ENCODE assay signal across 27 cellular contexts in the genomic region with DNA sequence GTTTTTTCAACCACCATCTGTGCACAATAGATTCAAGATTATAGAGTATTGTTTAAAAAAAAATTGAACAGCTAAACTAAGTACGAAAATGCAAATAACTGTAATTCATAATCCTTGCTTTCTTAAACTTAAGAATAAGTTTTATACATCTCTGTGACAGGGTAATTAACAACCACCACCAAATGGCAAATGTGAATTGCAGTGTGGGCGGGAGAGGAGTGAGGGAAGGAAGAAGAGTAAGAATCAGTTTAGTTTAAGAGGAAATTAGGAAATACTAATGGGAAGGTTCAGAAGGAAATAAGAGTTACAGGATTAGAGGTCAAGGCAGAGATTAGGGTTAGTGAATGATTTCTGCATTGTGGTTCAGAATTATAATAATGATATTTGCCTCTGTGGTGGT.
"Had no signal": no experiment of that assay in that cellular context is flagged by ENCODE, and none has a peak within 500 bp of the region (broad histone marks: within the 10 kb centered on the region; RNA-seq: fewer than 3 reads in every experiment).

No MANE protein-coding gene starts in this region.

- H3K27ac ChIP-seq: ascending aorta, body of pancreas, SJSA1 had no signal

- H3K9me3 ChIP-seq: ascending aorta, body of pancreas, SJSA1, SK-N-SH had no signal

- H3K4me3 Mint-ChIP-seq: activated CD4-positive, alpha-beta T cell treated with anti-CD3 and anti-CD28 coated beads, Interleukin-2, amount 10 ng/mL, durations not matched to agents 24 days and 14 days; activated CD8-positive, alpha-beta T cell treated with anti-CD3 and anti-CD28 coated beads for 36 hours; activated naive CD4-positive, alpha-beta T cell treated with anti-CD3 and anti-CD28 coated beads, Interleukin-2, amount 50 U/mL, for 24 hours; activated naive CD8-positive, alpha-beta T cell treated with anti-CD3 and anti-CD28 coated beads, Interleukin-2, amount 10 ng/mL, durations not matched to agents 7 days and 5 days; T-helper 1 cell treated with Interleukin-12 subunit alpha and Interleukin-12 subunit beta and Interleukin-4 antibody, amounts not matched to agents 30 μg/mL and 1 μg/mL, for 36 hours; T-helper 2 cell treated with Interferon-gamma antibody and Interleukin-4, amounts not matched to agents 5 μg/mL and 100 μg/mL, for 36 hours had no signal

- H3K36me3 ChIP-seq: ascending aorta, SJSA1 had no signal

- H3K4me1 Mint-ChIP-seq: activated CD4-positive, alpha-beta T cell treated with anti-CD3 and anti-CD28 coated beads, Interleukin-2, amount 10 ng/mL, durations not matched to agents 24 days and 14 days; activated naive CD4-positive, alpha-beta T cell treated with anti-CD3 and anti-CD28 coated beads, Interleukin-2, amount 50 U/mL, for 24 hours; activated naive CD8-positive, alpha-beta T cell treated with anti-CD3 and anti-CD28 coated beads, Interleukin-2, amount 10 ng/mL, durations not matched to agents 7 days and 5 days had no signal

- H3K4me1 ChIP-seq: body of pancreas had no signal

- H3K27ac Mint-ChIP-seq: activated CD4-positive, alpha-beta T cell treated with anti-CD3 and anti-CD28 coated beads, Interleukin-2, amount 10 ng/mL, durations not matched to agents 24 days and 14 days; activated CD8-positive, alpha-beta T cell treated with anti-CD3 and anti-CD28 coated beads for 36 hours; activated naive CD4-positive, alpha-beta T cell treated with anti-CD3 and anti-CD28 coated beads, Interleukin-2, amount 50 U/mL, for 24 hours; activated naive CD8-positive, alpha-beta T cell treated with anti-CD3 and anti-CD28 coated beads, Interleukin-2, amount 10 ng/mL, durations not matched to agents 7 days and 5 days; activated T-helper 2 cell treated with anti-CD3 and anti-CD28 coated beads, Interferon-gamma antibody, Interleukin-2, Interleukin-4, amounts not matched to agents 10 μg/mL and 5 μg/mL and 100 μg/mL, durations not matched to agents 14 hours and 24 hours and 36 hours; T-helper 1 cell treated with Interleukin-12 subunit alpha and Interleukin-12 subunit beta and Interleukin-4 antibody, amounts not matched to agents 30 μg/mL and 1 μg/mL, for 36 hours; T-helper 2 cell treated with Interferon-gamma antibody and Interleukin-4, amounts not matched to agents 5 μg/mL and 100 μg/mL, for 36 hours had no signal

- H3K9me3 Mint-ChIP-seq: activated CD4-positive, alpha-beta T cell treated with anti-CD3 and anti-CD28 coated beads, Interleukin-2, amount 10 ng/mL, durations not matched to agents 24 days and 14 days; activated CD8-positive, alpha-beta T cell treated with anti-CD3 and anti-CD28 coated beads for 36 hours; activated naive CD4-positive, alpha-beta T cell treated with anti-CD3 and anti-CD28 coated beads, Interleukin-2, amount 50 U/mL, for 24 hours; activated naive CD8-positive, alpha-beta T cell treated with anti-CD3 and anti-CD28 coated beads, Interleukin-2, amount 10 ng/mL, durations not matched to agents 7 days and 5 days; activated T-helper 2 cell treated with anti-CD3 and anti-CD28 coated beads, Interferon-gamma antibody, Interleukin-2, Interleukin-4, amounts not matched to agents 10 μg/mL and 5 μg/mL and 100 μg/mL, durations not matched to agents 14 hours and 24 hours and 36 hours; T-helper 1 cell treated with Interleukin-12 subunit alpha and Interleukin-12 subunit beta and Interleukin-4 antibody, amounts not matched to agents 30 μg/mL and 1 μg/mL, for 36 hours; T-helper 2 cell treated with Interferon-gamma antibody and Interleukin-4, amounts not matched to agents 5 μg/mL and 100 μg/mL, for 36 hours had no signal

- DNase-seq: activated CD4-positive, alpha-beta T cell treated with anti-CD3 and anti-CD28 coated beads, Interleukin-2, amount 10 ng/mL, durations not matched to agents 24 days and 14 days; activated CD4-positive, alpha-beta T cell treated with anti-CD3 and anti-CD28 coated beads, Interleukin-2, amount 50 U/mL, for 4 hours; activated CD8-positive, alpha-beta T cell treated with anti-CD3 and anti-CD28 coated beads for 36 hours; activated gamma-delta T cell; activated naive CD4-positive, alpha-beta T cell treated with Interleukin-2 at 50 U/mL for 16 hours; activated naive CD8-positive, alpha-beta T cell treated with anti-CD3 and anti-CD28 coated beads, Interleukin-2, amount 10 ng/mL, durations not matched to agents 7 days and 5 days; activated T-cell treated with anti-CD3 and anti-CD28 coated beads, Interleukin-2, amount 50 U/mL, for 1 hour; amygdala; body of pancreas; NCI-H1092 treated with DMSO at 0.1 percent for 48 hours; NCI-H146; NCI-H187 treated with DMSO at 0.1 percent for 48 hours; NCI-H2081; NCI-H2171 treated with DMSO at 0.1 percent for 48 hours; NCI-H2227 treated with DMSO at 0.1 percent for 48 hours; NCI-H446; NCI-H524 treated with DMSO at 0.1 percent for 48 hours; SHP77 treated with DMSO at 0.1 percent for 48 hours; SK-N-SH had no signal

- H3K4me3 ChIP-seq: ascending aorta, body of pancreas, K562, SJSA1 had no signal

- H3K4me2 ChIP-seq: SK-N-SH had no signal

- H3K27me3 Mint-ChIP-seq: activated CD4-positive, alpha-beta T cell treated with anti-CD3 and anti-CD28 coated beads, Interleukin-2, amount 10 ng/mL, durations not matched to agents 24 days and 14 days; activated naive CD4-positive, alpha-beta T cell treated with anti-CD3 and anti-CD28 coated beads, Interleukin-2, amount 50 U/mL, for 24 hours had no signal

- H3K27me3 ChIP-seq: ascending aorta, body of pancreas, SJSA1 had no signal

- ATAC-seq: activated CD8-positive, alpha-beta T cell treated with anti-CD3 and anti-CD28 coated beads for 36 hours; body of pancreas; K562; Panc1 had no signal

- H3K36me3 Mint-ChIP-seq: activated naive CD4-positive, alpha-beta T cell treated with anti-CD3 and anti-CD28 coated beads, Interleukin-2, amount 50 U/mL, for 24 hours; activated naive CD8-positive, alpha-beta T cell treated with anti-CD3 and anti-CD28 coated beads, Interleukin-2, amount 10 ng/mL, durations not matched to agents 7 days and 5 days had no signal

- H3K9ac ChIP-seq: SK-N-SH had no signal
